In the genomic region with DNA sequence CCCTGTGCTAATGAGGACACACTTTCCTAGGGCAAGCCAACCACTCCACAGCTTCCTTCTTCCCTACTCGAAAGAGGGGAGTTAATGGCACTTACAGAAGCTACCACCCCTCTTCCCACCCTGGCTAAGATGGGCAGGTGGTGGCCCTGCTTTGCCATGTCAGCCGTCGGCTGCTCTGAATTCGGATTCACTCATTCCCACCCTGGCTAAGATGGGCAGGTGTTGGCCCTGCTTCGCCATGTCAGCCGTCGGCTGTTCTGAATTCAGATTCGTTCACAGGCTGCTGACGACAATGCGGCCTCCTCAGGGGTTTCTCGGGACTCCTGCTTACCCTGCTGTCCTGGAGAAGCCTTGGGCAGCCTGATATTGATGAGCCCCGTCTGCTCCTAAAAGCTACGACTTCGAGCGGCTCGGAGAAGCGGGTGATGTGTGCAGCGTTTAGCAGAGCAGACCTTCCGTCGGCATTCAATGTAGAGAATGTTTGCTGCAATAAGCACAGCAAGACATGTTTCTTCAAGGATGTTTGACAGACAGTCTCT, we compare ENCODE assay signal across 17 cellular contexts. TPM values are rescaled to one million over a fixed set of nuclear protein-coding genes. Genes with fewer than 3 reads are reported as not detected.
A peak's percentile ranks its signal among the peaks of the same experiment; 100 is the strongest.
DNase-seq lines count a peak whose midpoint lies in the region; ATAC-seq and TF ChIP-seq lines count a peak whose summit lies in the region.
"Had no signal": no experiment of that assay in that cellular context is flagged by ENCODE, and none has a peak within 500 bp of the region (broad histone marks: within the 10 kb centered on the region; RNA-seq: fewer than 3 reads in every experiment).

No MANE protein-coding gene starts in this region.

- no peak for ATAC-seq in activated naive CD8-positive, alpha-beta T cell treated with anti-CD3 and anti-CD28 coated beads, Interleukin-2, amount 10 ng/mL, durations not matched to agents 7 days and 5 days (ENCODE audit: low read depth)
- no peak for ATAC-seq in gastrocnemius medialis
- ATAC-seq: A549, HepG2 had no signal

- no peak overlapping the region for H3K27ac ChIP-seq in endodermal cell (ENCODE audit: low read depth, low read length)
- no peak overlapping the region for H3K27ac ChIP-seq in caudate nucleus (ENCODE audit: low read depth, low read length)
- no peak overlapping the region for H3K27ac ChIP-seq in gastrocnemius medialis
- H3K27ac ChIP-seq in CD4-positive, alpha-beta memory T cell (ENCODE audit: low read depth, low read length) = no peak overlapping the region
- H3K27ac ChIP-seq: A549 had no signal

- H3K36me3 Mint-ChIP-seq in activated naive CD8-positive, alpha-beta T cell treated with anti-CD3 and anti-CD28 coated beads, Interleukin-2, amount 10 ng/mL, durations not matched to agents 7 days and 5 days = no peaks in the 10 kb centered on the region
- no peaks in the 10 kb centered on the region for H3K36me3 Mint-ChIP-seq in activated naive CD8-positive, alpha-beta T cell treated with anti-CD3 and anti-CD28 coated beads for 36 hours
- H3K36me3 Mint-ChIP-seq in endodermal cell (ENCODE audit: low read depth) = no peaks in the 10 kb centered on the region
- no peaks in the 10 kb centered on the region for H3K36me3 Mint-ChIP-seq in osteocyte (ENCODE audit: unreplicated experiment)
- no peaks in the 10 kb centered on the region for H3K36me3 Mint-ChIP-seq in CD4-positive, alpha-beta memory T cell
- H3K36me3 Mint-ChIP-seq: CD8-positive, alpha-beta memory T cell had no signal

- intact Hi-C loops in gastrocnemius medialis (cut with DNase I; ENCODE audit: low total_unique reads) = no loop called here
- intact Hi-C loops in CD4-positive, alpha-beta memory T cell (cut with micrococcal nuclease) = no loop called here

- DNase-seq in activated naive CD8-positive, alpha-beta T cell treated with anti-CD3 and anti-CD28 coated beads, Interleukin-2, amount 10 ng/mL, durations not matched to agents 7 days and 5 days = peak; percentile 3
- DNase-seq in activated naive CD8-positive, alpha-beta T cell treated with anti-CD3 and anti-CD28 coated beads for 36 hours = no peak
- peak; percentile 37 for DNase-seq in endodermal cell
- DNase-seq in osteocyte (ENCODE audit: extremely low spot score, unreplicated experiment) = peak; percentile 69
- DNase-seq in ureter (ENCODE audit: low spot score) = peak; percentile 37
- no peak for DNase-seq in caudate nucleus (lab: John Stamatoyannopoulos, UW)
- no peak for DNase-seq in gastrocnemius medialis
- DNase-seq in CD4-positive, alpha-beta memory T cell = no peak
- DNase-seq: CD8-positive, alpha-beta memory T cell; GOT3; KBM-7; NCI-H1105 treated with DMSO at 0.1 percent for 48 hours; NCI-H1694; NK-92 treated with Interleukin-12 subunit alpha and Interleukin-12 subunit beta, amount 100 ng/mL, for 24 hours; SHP77 had no signal

- H3K9me3 ChIP-seq in endodermal cell (ENCODE audit: control insufficient read depth, low read length) = no peaks in the 10 kb centered on the region
- no peaks in the 10 kb centered on the region for H3K9me3 ChIP-seq in gastrocnemius medialis
- no peaks in the 10 kb centered on the region for H3K9me3 ChIP-seq in CD4-positive, alpha-beta memory T cell (ENCODE audit: control insufficient read depth in 1 of 2, low read length in 2 of 2)
- H3K9me3 ChIP-seq: A549 had no signal

- in situ Hi-C loops in gastrocnemius medialis (cut with MboI; ENCODE audit: low sequenced_read_pairs in 4 of 4) = no loop called here

- H3K27me3 ChIP-seq in endodermal cell (ENCODE audit: control insufficient read depth, insufficient read depth, low read length, poor library complexity, severe bottlenecking) (no peaks in the 10 kb centered on the region), gastrocnemius medialis (peaks cover 0 to 5% (median 0%) of the 10 kb centered on the region in 3 donors)
- H3K27me3 ChIP-seq in CD4-positive, alpha-beta memory T cell (ENCODE audit: insufficient read depth, low read length) = no peaks in the 10 kb centered on the region

- no peak overlapping the region for H3K4me3 Mint-ChIP-seq in activated naive CD8-positive, alpha-beta T cell treated with anti-CD3 and anti-CD28 coated beads, Interleukin-2, amount 10 ng/mL, durations not matched to agents 7 days and 5 days
- no peak overlapping the region for H3K4me3 Mint-ChIP-seq in activated naive CD8-positive, alpha-beta T cell treated with anti-CD3 and anti-CD28 coated beads for 36 hours
- H3K4me3 Mint-ChIP-seq in endodermal cell (no peak overlapping the region), osteocyte (ENCODE audit: unreplicated experiment) (no peak overlapping the region)
- H3K4me3 Mint-ChIP-seq in CD4-positive, alpha-beta memory T cell = no peak overlapping the region
- H3K4me3 Mint-ChIP-seq: CD8-positive, alpha-beta memory T cell had no signal

- CTCF ChIA-PET in CD4-positive, alpha-beta memory T cell (lab: Charles Lee; ENCODE audit: partially characterized antibody) = no interaction called here

- no peak overlapping the region for H3K9ac ChIP-seq in endodermal cell (ENCODE audit: extremely low read depth, low read length, poor library complexity, severe bottlenecking)

- TF ChIP-seq CTCF in endodermal cell (conservative IDR thresholded peaks at IDR 0.05) (no peak), osteocyte (IDR thresholded peaks at IDR 0.05) (no peak), gastrocnemius medialis (IDR thresholded peaks at IDR 0.05 in 4 of 5, conservative IDR thresholded peaks at IDR 0.05 in 1 of 5) (no peak)

- TF ChIP-seq POLR2A in gastrocnemius medialis (IDR thresholded peaks at IDR 0.05) = no peak

- H3K4me3 ChIP-seq in endodermal cell (ENCODE audit: low read length) = no peak overlapping the region
- H3K4me3 ChIP-seq in gastrocnemius medialis = no peak overlapping the region
- no peak overlapping the region for H3K4me3 ChIP-seq in CD4-positive, alpha-beta memory T cell (ENCODE audit: low read length in 2 of 2)
- H3K4me3 ChIP-seq: A549 had no signal

- 91 to 92% methylated on average over 19 to 20 of the region's 20 CpGs for WGBS in endodermal cell (ENCODE audit: insufficient coverage in 1 of 2, insufficient read length in 1 of 2), 2 experiments

- no peaks in the 10 kb centered on the region for H3K27me3 Mint-ChIP-seq in activated naive CD8-positive, alpha-beta T cell treated with anti-CD3 and anti-CD28 coated beads, Interleukin-2, amount 10 ng/mL, durations not matched to agents 7 days and 5 days
- no peaks in the 10 kb centered on the region for H3K27me3 Mint-ChIP-seq in activated naive CD8-positive, alpha-beta T cell treated with anti-CD3 and anti-CD28 coated beads for 36 hours
- H3K27me3 Mint-ChIP-seq in endodermal cell (ENCODE audit: insufficient read depth) (no peaks in the 10 kb centered on the region), osteocyte (ENCODE audit: unreplicated experiment) (no peaks in the 10 kb centered on the region)
- H3K27me3 Mint-ChIP-seq in CD4-positive, alpha-beta memory T cell = no peaks in the 10 kb centered on the region

- H3K27ac Mint-ChIP-seq in activated naive CD8-positive, alpha-beta T cell treated with anti-CD3 and anti-CD28 coated beads, Interleukin-2, amount 10 ng/mL, durations not matched to agents 7 days and 5 days = no peak overlapping the region
- no peak overlapping the region for H3K27ac Mint-ChIP-seq in activated naive CD8-positive, alpha-beta T cell treated with anti-CD3 and anti-CD28 coated beads for 36 hours
- H3K27ac Mint-ChIP-seq in endodermal cell = no peak overlapping the region
- H3K27ac Mint-ChIP-seq in osteocyte (ENCODE audit: unreplicated experiment) = no peak overlapping the region
- no peak overlapping the region for H3K27ac Mint-ChIP-seq in CD4-positive, alpha-beta memory T cell
- H3K27ac Mint-ChIP-seq: CD8-positive, alpha-beta memory T cell had no signal

- H3K36me3 ChIP-seq in endodermal cell (ENCODE audit: control insufficient read depth, insufficient read depth, low read length) (no peaks in the 10 kb centered on the region), gastrocnemius medialis (no peaks in the 10 kb centered on the region)
- no peaks in the 10 kb centered on the region for H3K36me3 ChIP-seq in CD4-positive, alpha-beta memory T cell (ENCODE audit: insufficient read depth, low read length)

- H3K4me1 ChIP-seq in endodermal cell (ENCODE audit: control insufficient read depth, insufficient read depth, low read length) (no peaks in the 10 kb centered on the region), gastrocnemius medialis (no peaks in the 10 kb centered on the region)
- no peaks in the 10 kb centered on the region for H3K4me1 ChIP-seq in CD4-positive, alpha-beta memory T cell (ENCODE audit: insufficient read depth, low read length)
- H3K4me1 ChIP-seq: A549 had no signal

- no peaks in the 10 kb centered on the region for H3K4me1 Mint-ChIP-seq in activated naive CD8-positive, alpha-beta T cell treated with anti-CD3 and anti-CD28 coated beads, Interleukin-2, amount 10 ng/mL, durations not matched to agents 7 days and 5 days
- no peaks in the 10 kb centered on the region for H3K4me1 Mint-ChIP-seq in activated naive CD8-positive, alpha-beta T cell treated with anti-CD3 and anti-CD28 coated beads for 36 hours
- H3K4me1 Mint-ChIP-seq in endodermal cell = no peaks in the 10 kb centered on the region
- H3K4me1 Mint-ChIP-seq in osteocyte (ENCODE audit: unreplicated experiment) = no peaks in the 10 kb centered on the region
- no peaks in the 10 kb centered on the region for H3K4me1 Mint-ChIP-seq in CD4-positive, alpha-beta memory T cell
- H3K4me1 Mint-ChIP-seq: CD8-positive, alpha-beta memory T cell had no signal

- H3K9me3 Mint-ChIP-seq in activated naive CD8-positive, alpha-beta T cell treated with anti-CD3 and anti-CD28 coated beads, Interleukin-2, amount 10 ng/mL, durations not matched to agents 7 days and 5 days = no peaks in the 10 kb centered on the region
- H3K9me3 Mint-ChIP-seq in activated naive CD8-positive, alpha-beta T cell treated with anti-CD3 and anti-CD28 coated beads for 36 hours = no peaks in the 10 kb centered on the region
- H3K9me3 Mint-ChIP-seq in endodermal cell (no peaks in the 10 kb centered on the region), osteocyte (ENCODE audit: unreplicated experiment) (no peaks in the 10 kb centered on the region)
- H3K9me3 Mint-ChIP-seq in CD4-positive, alpha-beta memory T cell = no peaks in the 10 kb centered on the region

- POLR2A ChIA-PET in activated naive CD8-positive, alpha-beta T cell treated with anti-CD3 and anti-CD28 coated beads, Interleukin-2, amount 10 ng/mL, durations not matched to agents 7 days and 5 days (lab: Charles Lee) = no interaction called here
- POLR2A ChIA-PET in CD4-positive, alpha-beta memory T cell (lab: Charles Lee; ENCODE audit: partially characterized antibody) = no interaction called here

RNA-seq across cellular contexts. Expression of a gene that starts 56.2 kb away (rescaled TPM):
- 10 to 100 TPM; 39.9 to 45.6 TPM for total RNA-seq in activated naive CD8-positive, alpha-beta T cell treated with anti-CD3 and anti-CD28 coated beads, Interleukin-2, amount 10 ng/mL, durations not matched to agents 7 days and 5 days
- total RNA-seq in activated naive CD8-positive, alpha-beta T cell treated with anti-CD3 and anti-CD28 coated beads for 36 hours = 10 to 100 TPM; 24.4 to 25.7 TPM
- total RNA-seq in endodermal cell (10 to 100 TPM; 35.5 to 37.5 TPM), osteocyte (28.9 and 29.3 TPM in 2 replicates), ureter (47.0 TPM), gastrocnemius medialis (10 to 100 TPM; 22.4 to 33.7 (median 29.1) TPM)
- polyA plus RNA-seq in endodermal cell (2013, experiment 1 of 2) = 36.0 TPM
- 35.4 TPM for polyA plus RNA-seq in endodermal cell (2013, experiment 2 of 2)
- total RNA-seq in CD4-positive, alpha-beta memory T cell = 10 to 100 TPM; 47.2 to 49.2 TPM
- 10 to 100 TPM; 25.7 to 36.2 TPM for polyA plus RNA-seq in CD4-positive, alpha-beta memory T cell

Comparison
In these comparisons a context has a peak if more than half of its experiments do, and no peak if none do; other contexts are left out.
1. DNase-seq: peak in activated naive CD8-positive, alpha-beta T cell treated with anti-CD3 and anti-CD28 coated beads, Interleukin-2, amount 10 ng/mL, durations not matched to agents 7 days and 5 days (single experiment), endodermal cell (single experiment), osteocyte (single experiment) and ureter (single experiment); none in activated naive CD8-positive, alpha-beta T cell treated with anti-CD3 and anti-CD28 coated beads for 36 hours (single experiment), caudate nucleus (0 of 61), gastrocnemius medialis (0 of 2) and CD4-positive, alpha-beta memory T cell (0 of 5).